9 cellular contexts compared by ENCODE assay signal in the genomic region with DNA sequence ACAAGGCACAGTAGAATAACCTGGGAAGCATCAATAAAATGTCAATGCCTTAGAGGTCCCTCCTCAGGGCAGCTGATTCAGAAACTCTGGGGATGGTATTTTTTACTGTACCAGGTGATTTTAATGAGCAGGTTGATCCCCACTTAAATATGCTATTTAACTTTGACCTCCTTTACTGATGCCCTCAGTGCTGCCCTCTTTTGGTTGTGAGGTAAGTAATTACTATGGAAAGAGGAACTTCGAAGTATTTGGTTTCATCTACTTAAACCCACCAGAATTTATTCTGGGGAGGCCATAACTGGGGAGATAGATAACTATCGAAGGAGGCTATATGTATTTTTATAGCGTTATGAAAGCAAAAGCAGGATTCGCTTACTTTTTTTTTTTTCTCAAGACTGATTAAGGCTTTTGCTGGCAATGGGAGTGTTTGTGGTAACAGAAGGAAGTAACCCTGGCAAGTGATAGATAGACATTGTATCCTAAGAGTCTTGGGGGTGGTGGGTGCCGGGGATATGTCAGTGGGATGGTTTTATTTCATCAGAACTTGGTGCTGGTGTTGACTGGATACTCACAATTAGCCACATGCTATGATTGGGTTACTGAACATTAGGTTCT.
DNase-seq lines count a peak whose midpoint lies in the region; TF ChIP-seq lines count a peak whose summit lies in the region.
"Had no signal": no experiment of that assay in that cellular context is flagged by ENCODE, and none has a peak within 500 bp of the region (broad histone marks: within the 10 kb centered on the region; RNA-seq: fewer than 3 reads in every experiment).

No MANE protein-coding gene starts in this region.

- H3K27ac ChIP-seq in AG04450 (ENCODE audit: low read depth, low read length) (no peak overlapping the region), mucosa of rectum (ENCODE audit: low read depth in 2 of 2, low read length in 2 of 2) (peak overlapping the region in 1 of 2 donors; percentile 40)
- H3K27ac ChIP-seq: SJSA1 had no signal

- H3K9me3 Mint-ChIP-seq in activated T-helper 2 cell treated with anti-CD3 and anti-CD28 coated beads, Interferon-gamma antibody, Interleukin-2, Interleukin-4, amounts not matched to agents 10 μg/mL and 5 μg/mL and 100 μg/mL, durations not matched to agents 14 hours and 24 hours and 36 hours = no peaks in the 10 kb centered on the region

- peaks cover 5% of the 10 kb centered on the region for H3K27me3 Mint-ChIP-seq in activated T-helper 2 cell treated with anti-CD3 and anti-CD28 coated beads, Interferon-gamma antibody, Interleukin-2, Interleukin-4, amounts not matched to agents 10 μg/mL and 5 μg/mL and 100 μg/mL, durations not matched to agents 14 hours and 24 hours and 36 hours (ENCODE audit: low read depth)

- CTCF ChIA-PET in AG04450 (lab: Charles Lee) = interaction anchor here (0.6 to 1.0 kb wide), 3 partner anchors 12 to 611 kb away, joined by 3 to 5 read pairs (median 3); no protein-coding TSS in a partner anchor

- H3K9me3 ChIP-seq in AG04450 (ENCODE audit: control insufficient read depth, insufficient read depth, low read length) (no peaks in the 10 kb centered on the region), HAP-1 (no peaks in the 10 kb centered on the region), mucosa of rectum (ENCODE audit: control insufficient read depth in 2 of 2, low read length in 2 of 2) (no peaks in the 10 kb centered on the region), MG63 (no peaks in the 10 kb centered on the region)
- H3K9me3 ChIP-seq: SJSA1 had no signal

- H3K4me1 ChIP-seq in HAP-1 (no peaks in the 10 kb centered on the region), mucosa of rectum (ENCODE audit: control insufficient read depth in 2 of 2, insufficient read depth in 2 of 2, low read length in 2 of 2) (peaks cover 0 to 3% of the 10 kb centered on the region in 2 donors)
- H3K4me1 ChIP-seq: SJSA1 had no signal

- in situ Hi-C loops in HAP-1 (cut with MboI; ENCODE audit: low sequenced_read_pairs) = no loop called here

- DNase-seq in AG04450 (ENCODE audit: low read depth, low spot score) = no peak
- peak; percentile 20 for DNase-seq in GM10266 (ENCODE audit: extremely low spot score)
- peak; percentile 48 to 60 for DNase-seq in HAP-1 (ENCODE audit: low spot score in 2 of 2)
- peak; percentile 35 for DNase-seq in LHCN-M2 (ENCODE audit: low read depth)
- DNase-seq in activated T-helper 2 cell treated with anti-CD3 and anti-CD28 coated beads, Interferon-gamma antibody, Interleukin-2, Interleukin-4, amounts not matched to agents 10 μg/mL and 5 μg/mL and 100 μg/mL, durations not matched to agents 14 hours and 24 hours and 36 hours (ENCODE audit: low spot score) = no peak
- no peak for DNase-seq in NCI-H446 treated with DMSO at 0.1 percent for 48 hours (lab: John Stamatoyannopoulos, UW)
- no peak for DNase-seq in MG63

- H3K36me3 Mint-ChIP-seq in activated T-helper 2 cell treated with anti-CD3 and anti-CD28 coated beads, Interferon-gamma antibody, Interleukin-2, Interleukin-4, amounts not matched to agents 10 μg/mL and 5 μg/mL and 100 μg/mL, durations not matched to agents 14 hours and 24 hours and 36 hours (ENCODE audit: low read depth) = no peaks in the 10 kb centered on the region

- TF ChIP-seq CTCF in AG04450 (IDR thresholded peaks at IDR 0.05; ENCODE audit: low read depth, low read length) = peak; percentile 44
- peak; percentile 43 for TF ChIP-seq CTCF in GM10266 (IDR thresholded peaks at IDR 0.05; ENCODE audit: control insufficient read depth, insufficient read depth, low read depth, missing control alignments)

- H3K9ac ChIP-seq in mucosa of rectum (ENCODE audit: low read depth in 1 of 2, low read length in 2 of 2) = peak overlapping the region; percentile 36 to 52

- H3K4me3 ChIP-seq in AG04450 (ENCODE audit: low read depth, low read length) (no peak overlapping the region), HAP-1 (no peak overlapping the region), mucosa of rectum (ENCODE audit: low read length in 2 of 2) (peak overlapping the region; percentile 33 to 57), MG63 (no peak overlapping the region)
- H3K4me3 ChIP-seq: SJSA1 had no signal

- POLR2A ChIA-PET in AG04450 (lab: Yijun Ruan, JAX) = no interaction called here

- H3K27ac Mint-ChIP-seq in activated T-helper 2 cell treated with anti-CD3 and anti-CD28 coated beads, Interferon-gamma antibody, Interleukin-2, Interleukin-4, amounts not matched to agents 10 μg/mL and 5 μg/mL and 100 μg/mL, durations not matched to agents 14 hours and 24 hours and 36 hours = no peak overlapping the region

- H3K27me3 ChIP-seq in AG04450 (ENCODE audit: control insufficient read depth, insufficient read depth, low read length) = no peaks in the 10 kb centered on the region
- no peaks in the 10 kb centered on the region for H3K27me3 ChIP-seq in HAP-1 (ENCODE audit: low read depth)
- no peaks in the 10 kb centered on the region for H3K27me3 ChIP-seq in mucosa of rectum (ENCODE audit: control insufficient read depth in 2 of 2, insufficient read depth in 2 of 2, low read length in 2 of 2)
- H3K27me3 ChIP-seq in MG63 = no peaks in the 10 kb centered on the region

- H3K4me3 Mint-ChIP-seq in activated T-helper 2 cell treated with anti-CD3 and anti-CD28 coated beads, Interferon-gamma antibody, Interleukin-2, Interleukin-4, amounts not matched to agents 10 μg/mL and 5 μg/mL and 100 μg/mL, durations not matched to agents 14 hours and 24 hours and 36 hours (ENCODE audit: low read depth) = peak overlapping the region; percentile 10

- H3K36me3 ChIP-seq in HAP-1 (replicated peaks) = no peaks in the 10 kb centered on the region
- no peaks in the 10 kb centered on the region for H3K36me3 ChIP-seq in mucosa of rectum (ENCODE audit: control insufficient read depth in 2 of 2, insufficient read depth in 2 of 2, low read length in 2 of 2)
- no peaks in the 10 kb centered on the region for H3K36me3 ChIP-seq in MG63
- H3K36me3 ChIP-seq: SJSA1 had no signal

- peaks cover 5% of the 10 kb centered on the region for H3K4me1 Mint-ChIP-seq in activated T-helper 2 cell treated with anti-CD3 and anti-CD28 coated beads, Interferon-gamma antibody, Interleukin-2, Interleukin-4, amounts not matched to agents 10 μg/mL and 5 μg/mL and 100 μg/mL, durations not matched to agents 14 hours and 24 hours and 36 hours (ENCODE audit: low read depth)

- intact Hi-C loops in activated T-helper 2 cell treated with anti-CD3 and anti-CD28 coated beads, Interferon-gamma antibody, Interleukin-2, Interleukin-4, amounts not matched to agents 10 μg/mL and 5 μg/mL and 100 μg/mL, durations not matched to agents 14 hours and 24 hours and 36 hours (cut with micrococcal nuclease) = loop anchor here (1.0 kb wide), 1 partner anchor 175 kb away; no protein-coding TSS in a partner anchor

Comparison
In these comparisons a context has a peak if more than half of its experiments do, and no peak if none do; other contexts are left out.
1. DNase-seq: peak in GM10266 (single experiment), HAP-1 (2 of 2) and LHCN-M2 (single experiment); none in AG04450 (single experiment), activated T-helper 2 cell treated with anti-CD3 and anti-CD28 coated beads, Interferon-gamma antibody, Interleukin-2, Interleukin-4, amounts not matched to agents 10 μg/mL and 5 μg/mL and 100 μg/mL, durations not matched to agents 14 hours and 24 hours and 36 hours (single experiment), NCI-H446 treated with DMSO at 0.1 percent for 48 hours (single experiment) and MG63 (single experiment).
2. H3K4me3 ChIP-seq: peak in mucosa of rectum (2 of 2); none in AG04450 (single experiment), HAP-1 (single experiment) and MG63 (single experiment).